In genomic region chr2:171652411-171652775, GRCh38 we compare ENCODE assay signal across 10 cellular contexts. TPM values are rescaled to one million over a fixed set of nuclear protein-coding genes. Genes with fewer than 3 reads are reported as not detected.
DNase-seq lines count a peak whose midpoint lies in the region; ATAC-seq and TF ChIP-seq lines count a peak whose summit lies in the region.
"Had no signal": no experiment of that assay in that cellular context is flagged by ENCODE, and none has a peak within 500 bp of the region (broad histone marks: within the 10 kb centered on the region; RNA-seq: fewer than 3 reads in every experiment).

No MANE protein-coding gene starts in this region.

- no peaks in the 10 kb centered on the region for H3K9me3 ChIP-seq in A673 (ENCODE audit: low read depth, low read length, poor library complexity, severe bottlenecking)
- H3K9me3 ChIP-seq in tibial nerve = peaks cover 0 to 12% (median 1%) of the 10 kb centered on the region in 4 donors
- H3K9me3 ChIP-seq: prostate gland had no signal

- CTCF ChIA-PET in A673 (lab: Charles Lee) = interaction anchor here (0.6 kb wide), 1 partner anchor 450 kb away, joined by 3 read pairs; the partner anchor contains the start of gene DLX2

- in situ Hi-C loops in astrocyte of the spinal cord (cut with HindIII; ENCODE audit: low sequenced_read_pairs) = no loop called here

- ATAC-seq in GM19025 (IDR thresholded peaks at IDR 0.05; ENCODE audit: low read depth, unreplicated experiment) (peak; percentile 94), HG03060 (IDR thresholded peaks at IDR 0.05; ENCODE audit: low read depth, unreplicated experiment) (peak; percentile 71), sciatic nerve (no peak)

- H3K27me3 ChIP-seq in A673 (replicated peaks; ENCODE audit: insufficient read depth, low read depth, low read length, poor library complexity) = no peaks in the 10 kb centered on the region
- H3K27me3 ChIP-seq in tibial nerve = no peaks in the 10 kb centered on the region

- TF ChIP-seq POLR2A in tibial nerve (IDR thresholded peaks at IDR 0.05) = no peak

- intact Hi-C loops in A673 (cut with micrococcal nuclease; ENCODE audit: unreplicated experiment) (no loop called here), sciatic nerve (cut with DNase I) (no loop called here)

- DNase-seq in A673 (ENCODE audit: low spot score) = peak; percentile 44
- DNase-seq in astrocyte of the spinal cord (ENCODE audit: low read depth, low spot score) = peak; percentile 57
- no peak for DNase-seq in sciatic nerve (ENCODE audit: low spot score)
- DNase-seq in NCI-H187 (lab: John Stamatoyannopoulos, UW) = no peak
- DNase-seq in DMS53 (lab: John Stamatoyannopoulos, UW) = no peak
- no peak for DNase-seq in tibial nerve (ENCODE audit: low spot score in 2 of 2)
- DNase-seq: T-helper 2 cell had no signal

- H3K27ac ChIP-seq in A673 (ENCODE audit: low read depth, low read length, poor library complexity, severe bottlenecking) (no peak overlapping the region), tibial nerve (no peak overlapping the region)
- H3K27ac ChIP-seq: prostate gland had no signal

- H3K36me3 ChIP-seq in A673 (ENCODE audit: insufficient read depth, low read length, poor library complexity, severe bottlenecking) (no peaks in the 10 kb centered on the region), tibial nerve (no peaks in the 10 kb centered on the region)
- H3K36me3 ChIP-seq: prostate gland had no signal

- TF ChIP-seq CTCF in A673 (conservative IDR thresholded peaks at IDR 0.05; ENCODE audit: low read depth, low read length) = no peak
- TF ChIP-seq CTCF in astrocyte of the spinal cord (IDR thresholded peaks at IDR 0.05; ENCODE audit: low read depth, low read length) = no peak
- no peak for TF ChIP-seq CTCF in tibial nerve (IDR thresholded peaks at IDR 0.05)

- H3K4me3 ChIP-seq in A673 (ENCODE audit: low read depth, low read length, poor library complexity, severe bottlenecking) (no peak overlapping the region), astrocyte of the spinal cord (ENCODE audit: low read depth, low read length) (no peak overlapping the region), tibial nerve (no peak overlapping the region)
- H3K4me3 ChIP-seq: prostate gland had no signal

- BruUV-seq in A673 (replicated peaks; lab: Mats Ljungman, UMichigan) = no TSS peak

- no peak for TF ChIP-seq EP300 in tibial nerve (IDR thresholded peaks at IDR 0.05)

- POLR2A ChIA-PET in A673 (lab: Charles Lee; ENCODE audit: low non-redundant PET) = no interaction called here

- H3K4me1 ChIP-seq in A673 (ENCODE audit: insufficient read depth, low read length, poor library complexity, severe bottlenecking) = no peaks in the 10 kb centered on the region
- no peaks in the 10 kb centered on the region for H3K4me1 ChIP-seq in tibial nerve
- H3K4me1 ChIP-seq: prostate gland had no signal

RNA-seq across cellular contexts. Expression of gene DYNC1I2, which starts 34.9 kb away (rescaled TPM):
- 124 and 127 TPM in 2 replicates for total RNA-seq in A673 (2021)
- total RNA-seq in sciatic nerve = 121 TPM
- total RNA-seq in tibial nerve = 100 to 1,000 TPM in 3 of 4 donors, 10 to 100 TPM in 1; 99.6 to 116 (median 113) TPM

Comparison
In these comparisons a context has a peak if more than half of its experiments do, and no peak if none do; other contexts are left out.
1. DNase-seq: peak in A673 (single experiment) and astrocyte of the spinal cord (single experiment); none in sciatic nerve (single experiment), NCI-H187 (0 of 2), DMS53 (single experiment) and tibial nerve (0 of 2).